8 cellular contexts compared by ENCODE assay signal in the genomic region with DNA sequence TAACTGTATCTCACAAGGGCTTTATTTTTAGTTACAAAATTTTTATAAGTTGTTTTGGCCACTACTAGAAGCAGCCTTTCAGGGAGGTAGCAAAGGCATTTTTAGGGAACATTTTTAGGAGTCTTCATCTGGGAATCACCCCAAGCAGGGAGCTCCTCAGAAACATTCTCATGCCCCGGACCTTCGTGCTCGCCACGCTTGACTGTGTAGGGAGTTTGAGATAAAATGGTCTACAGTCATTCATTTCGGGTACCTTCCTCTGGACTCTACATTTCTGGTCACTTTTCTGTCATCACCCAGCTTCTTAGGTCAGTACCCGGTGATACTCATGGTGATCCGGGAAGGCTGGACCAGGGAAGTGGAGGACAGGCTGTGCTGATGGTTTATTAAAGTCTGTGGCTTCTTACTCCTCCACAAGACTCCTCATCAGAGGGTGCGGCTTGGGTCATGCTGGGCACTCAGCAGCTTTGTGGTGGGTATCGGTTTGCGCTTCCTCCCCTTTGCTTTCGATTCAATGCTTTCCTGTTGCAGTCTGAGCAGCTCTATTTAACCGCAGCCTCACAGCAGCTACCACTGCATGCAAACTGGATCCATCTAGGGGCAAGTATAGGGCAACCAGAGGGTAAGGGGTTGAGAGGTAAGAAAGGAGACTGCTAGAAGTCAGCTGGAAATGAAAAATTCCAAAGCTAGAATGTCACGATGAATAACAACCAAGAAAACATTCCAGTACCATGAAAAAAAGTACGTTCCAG. TPM values are rescaled to one million over a fixed set of nuclear protein-coding genes. Genes with fewer than 3 reads are reported as not detected.
DNase-seq lines count a peak whose midpoint lies in the region; ATAC-seq lines count a peak whose summit lies in the region.
"Not testable (repeated sequence)": the region's sequence is repeated elsewhere in the genome, so short reads cannot be mapped to it uniquely, and the experiment has no call there.

No MANE protein-coding gene starts in this region.

- peaks cover 28 to 34% of the 10 kb centered on the region in 2 donors for H3K4me1 Mint-ChIP-seq in immature natural killer cell

- H3K27me3 Mint-ChIP-seq in immature natural killer cell (ENCODE audit: low read depth in 3 of 3) = not testable (repeated sequence)

- H3K4me3 Mint-ChIP-seq in immature natural killer cell = peak overlapping the region; percentile 62 to 87 (median 67)

- H3K36me3 ChIP-seq in MG63 = not testable (repeated sequence)

- DNase-seq in A172 (ENCODE audit: low spot score) = peak; percentile 54
- peak; percentile 81 for DNase-seq in MG63
- peak; percentile 6 for DNase-seq in activated naive CD8-positive, alpha-beta T cell treated with anti-CD3 and anti-CD28 coated beads, Interleukin-2, amount 50 U/mL, for 16 hours (ENCODE audit: low read depth, low spot score)
- DNase-seq in immature natural killer cell = peak; percentile 78 to 82 (median 81)
- peak in 3 of 4 experiments; percentile 6 to 24 (median 13) for DNase-seq in stimulated activated CD4-positive, alpha-beta T cell treated with anti-CD3 and anti-CD28 coated beads, Interleukin-1b, Interleukin-23, amount 100 ng/mL, for 24 hours (ENCODE audit: low read depth in 4 of 4, low spot score in 1 of 4)

- not testable (repeated sequence) for H3K27me3 ChIP-seq in MG63

- H3K9me3 Mint-ChIP-seq in immature natural killer cell = not testable (repeated sequence)

- ATAC-seq in GM18873 (IDR thresholded peaks at IDR 0.05; ENCODE audit: low FRiP score, unreplicated experiment) = peak; percentile 100
- peak; percentile 97 for ATAC-seq in HG02852 (IDR thresholded peaks at IDR 0.05; ENCODE audit: unreplicated experiment)
- peak; percentile 94 for ATAC-seq in activated CD4-positive, CD25-positive, alpha-beta regulatory T cell treated with anti-CD3 and anti-CD28 coated beads, Interleukin-2, amount 50 U/mL, for 24 hours

- not testable (repeated sequence) for H3K36me3 Mint-ChIP-seq in immature natural killer cell

- H3K9me3 ChIP-seq in MG63 = not testable (repeated sequence)

- peak overlapping the region; percentile 87 to 91 (median 90) for H3K27ac Mint-ChIP-seq in immature natural killer cell

- H3K4me3 ChIP-seq in MG63 = peak overlapping the region; percentile 23

RNA-seq across cellular contexts. Expression of gene SEC22B, which starts 33.6 kb away (rescaled TPM):
- 33.2 and 34.4 TPM in 2 replicates for total RNA-seq in A172 (2014; rRNA removed; shearing (Covaris generic))
- 9.9 and 14.8 TPM in 2 replicates for total RNA-seq in MG63 (2014; rRNA removed; shearing (Covaris generic); ENCODE audit: low replicate concordance)
- polyA plus RNA-seq in immature natural killer cell = 10 to 100 TPM; 16.9 to 24.3 (median 20.8) TPM

Comparison
In these comparisons a context has a peak if more than half of its experiments do, and no peak if none do; other contexts are left out.
1. Peak in every context shown above with its lines: DNase-seq, ATAC-seq and H3K4me3 ChIP-seq.
2. DNase-seq: peak in every context shown above with its lines; median percentile 81 in MG63; 81 in immature natural killer cell; 54 in A172; 13 in stimulated activated CD4-positive, alpha-beta T cell treated with anti-CD3 and anti-CD28 coated beads, Interleukin-1b, Interleukin-23, amount 100 ng/mL, for 24 hours; 6 in activated naive CD8-positive, alpha-beta T cell treated with anti-CD3 and anti-CD28 coated beads, Interleukin-2, amount 50 U/mL, for 16 hours.